18 cellular contexts compared by ENCODE assay signal in genomic region chr3:159825216-159825854, GRCh38. TPM values are rescaled to one million over a fixed set of nuclear protein-coding genes. Genes with fewer than 3 reads are reported as not detected.
DNase-seq lines count a peak whose midpoint lies in the region; ATAC-seq, FAIRE-seq and TF ChIP-seq lines count a peak whose summit lies in the region.
"Had no signal": no experiment of that assay in that cellular context is flagged by ENCODE, and none has a peak within 500 bp of the region (broad histone marks: within the 10 kb centered on the region; RNA-seq: fewer than 3 reads in every experiment).

No MANE protein-coding gene starts in this region.

- peak; percentile 21 for DNase-seq in NCI-H2171 treated with DMSO at 0.1 percent for 48 hours (lab: John Stamatoyannopoulos, UW)
- DNase-seq in NCI-H2171 (lab: John Stamatoyannopoulos, UW), result no peak
- DNase-seq in H1 (ENCODE audit: low read depth in 1 of 2, low spot score in 2 of 2), result no peak
- DNase-seq in trophoblast cell, result no peak
- no peak for DNase-seq in COR-L47 (lab: John Stamatoyannopoulos, UW)
- no peak for DNase-seq in gastrocnemius medialis
- DNase-seq in COLO829 (ENCODE audit: low spot score), result no peak
- DNase-seq: ACHN; activated CD4-positive, alpha-beta T cell treated with anti-CD3 and anti-CD28 coated beads, Interleukin-2, amount 50 U/mL, for 1 hour; Calu3; GOT3; head of caudate nucleus; NCI-H1436; stimulated activated CD4-positive, alpha-beta T cell treated with anti-CD3 and anti-CD28 coated beads, Interleukin-12 subunit alpha, Interleukin-12 subunit beta, amount 100 ng/mL, for 4 hours; upper lobe of left lung had no signal

- H2AK5ac ChIP-seq in H1 (ENCODE audit: low read depth, low read length) (no peak overlapping the region), trophoblast cell (ENCODE audit: low read length) (peak overlapping the region; percentile 91)

- TF ChIP-seq RAD21 in H1 (IDR thresholded peaks at IDR 0.05 in 1 of 2, conservative IDR thresholded peaks at IDR 0.05 in 1 of 2; ENCODE audit: low read depth in 2 of 2, low read length in 2 of 2), result peak in 1 of 2 experiments; percentile 21; a peak in 1 of 4 replicates

- no peaks in the 10 kb centered on the region for H3K79me1 ChIP-seq in H1 (ENCODE audit: low read depth, low read length)
- H3K79me1 ChIP-seq in trophoblast cell (ENCODE audit: low read length), result peaks cover 29% of the 10 kb centered on the region

- H3K27ac ChIP-seq in H1 (ENCODE audit: low read depth, low read length) (no peak overlapping the region), trophoblast cell (ENCODE audit: low read depth, low read length) (no peak overlapping the region), gastrocnemius medialis (peak overlapping the region in 2 of 4 donors; percentile 37 to 65)
- H3K27ac ChIP-seq: neutrophil, upper lobe of left lung had no signal

- H4K91ac ChIP-seq in H1 (replicated peaks; ENCODE audit: insufficient read length, low read length), result no peak overlapping the region
- peak overlapping the region; percentile 81 for H4K91ac ChIP-seq in trophoblast cell (ENCODE audit: low read depth, low read length)

- no peaks in the 10 kb centered on the region for H3K36me3 ChIP-seq in H1 (ENCODE audit: control insufficient read depth in 2 of 4, insufficient read depth in 4 of 4, low read length in 3 of 4)
- H3K36me3 ChIP-seq in trophoblast cell (ENCODE audit: control insufficient read depth in 1 of 2, insufficient read depth in 2 of 2, low read length in 2 of 2), result no peaks in the 10 kb centered on the region
- H3K36me3 ChIP-seq in gastrocnemius medialis, result no peaks in the 10 kb centered on the region
- H3K36me3 ChIP-seq: neutrophil, upper lobe of left lung had no signal

- TF ChIP-seq CTCF in H1 (IDR thresholded peaks at IDR 0.05; ENCODE audit: control extremely low read depth in 1 of 3, insufficient read depth in 1 of 3, low read depth in 1 of 3, low read length in 3 of 3), result peak in 2 of 3 experiments; percentile 1 to 33; a peak in 2 of 4 replicates
- no peak for TF ChIP-seq CTCF in gastrocnemius medialis (IDR thresholded peaks at IDR 0.05 in 4 of 5, conservative IDR thresholded peaks at IDR 0.05 in 1 of 5)

- no peaks in the 10 kb centered on the region for H4K20me1 ChIP-seq in H1 (replicated peaks in 1 of 2; ENCODE audit: control insufficient read depth in 1 of 2, insufficient read depth in 2 of 2, low read length in 2 of 2)

- intact Hi-C loops in gastrocnemius medialis (cut with DNase I; ENCODE audit: low total_unique reads), result loop anchor here (10.0 kb wide), 1 partner anchor 739 kb away; the partner anchor contains the start of gene KPNA4

- TF ChIP-seq POLR2A in H1 (IDR thresholded peaks at IDR 0.05; ENCODE audit: control extremely low read depth in 1 of 2, low read depth in 2 of 2, low read length in 2 of 2) (no peak), gastrocnemius medialis (IDR thresholded peaks at IDR 0.05) (no peak)

- H2AFZ ChIP-seq in H1 (ENCODE audit: low read length), result no peak overlapping the region
- H2AFZ ChIP-seq in trophoblast cell (ENCODE audit: insufficient read depth, low read length, poor library complexity), result no peak overlapping the region

- no peaks in the 10 kb centered on the region for H3K9me3 ChIP-seq in H1 (ENCODE audit: insufficient read depth in 2 of 2, low read depth in 1 of 2, low read length in 1 of 2)
- no peaks in the 10 kb centered on the region for H3K9me3 ChIP-seq in trophoblast cell (ENCODE audit: insufficient read depth, low read depth, low read length)
- no peaks in the 10 kb centered on the region for H3K9me3 ChIP-seq in gastrocnemius medialis
- H3K9me3 ChIP-seq: neutrophil, upper lobe of left lung had no signal

- H3K23me2 ChIP-seq in H1 (ENCODE audit: low read depth, low read length), result no peaks in the 10 kb centered on the region

- H3K18ac ChIP-seq in H1 (ENCODE audit: extremely low read depth, low read length) (no peak overlapping the region), trophoblast cell (ENCODE audit: low read length) (peak overlapping the region; percentile 44)

- no peak overlapping the region for H3K23ac ChIP-seq in H1 (ENCODE audit: insufficient read length)
- no peak overlapping the region for H3K23ac ChIP-seq in trophoblast cell (ENCODE audit: low read length)

- H3K14ac ChIP-seq in H1 (ENCODE audit: insufficient read length) (no peak overlapping the region), trophoblast cell (ENCODE audit: low read length) (peak overlapping the region; percentile 64)

- no peak for TF ChIP-seq EP300 in H1 (IDR thresholded peaks at IDR 0.05; ENCODE audit: borderline replicate concordance in 1 of 2, low read depth in 2 of 2, low read length in 2 of 2)

- H3K4me1 ChIP-seq in H1 (replicated peaks in 1 of 4; ENCODE audit: control insufficient read depth in 3 of 4, insufficient read depth in 4 of 4, low read length in 3 of 4) (no peaks in the 10 kb centered on the region), trophoblast cell (ENCODE audit: control insufficient read depth in 1 of 2, insufficient read depth in 2 of 2, low read length in 2 of 2) (peaks cover 15 to 22% of the 10 kb centered on the region in 2 experiments), gastrocnemius medialis (peaks cover 27 to 38% of the 10 kb centered on the region in 2 donors)

- no peak overlapping the region for H4K5ac ChIP-seq in H1 (ENCODE audit: insufficient read length, low read depth, low read length)

- 77% methylated on average over 5 of the region's 5 CpGs; no CpG with 5 or more reads in 1 of the 2 experiments for WGBS in H1 (ENCODE audit: extremely low coverage in 1 of 2, insufficient coverage in 1 of 2, insufficient read length in 1 of 2, insufficient replicate concordance in 2 of 2, low coverage in 1 of 2, low lambda C conversion rate in 2 of 2, missing lambda C conversion rate in 1 of 2), 2 experiments
- WGBS in trophoblast cell (ENCODE audit: extremely low coverage, insufficient coverage, insufficient read length), result no CpG with 5 or more reads among the region's 5 CpGs

- POLR2A ChIA-PET in H1 (lab: Charles Lee; ENCODE audit: partially characterized antibody), result no interaction called here

- H3K9ac ChIP-seq in H1 (replicated peaks in 1 of 4; ENCODE audit: extremely low read depth in 1 of 4, low read depth in 3 of 4, low read length in 3 of 4) (no peak overlapping the region; a peak in 1 of 7 replicates), trophoblast cell (ENCODE audit: low read length) (no peak overlapping the region)

- H2BK5ac ChIP-seq in H1 (ENCODE audit: low read depth, low read length) (no peak overlapping the region), trophoblast cell (ENCODE audit: low read depth, low read length, poor library complexity) (peak overlapping the region; percentile 29)

- H2BK120ac ChIP-seq in H1 (replicated peaks; ENCODE audit: low read depth, low read length) (no peak overlapping the region), trophoblast cell (ENCODE audit: insufficient read depth, low read length, poor library complexity) (peak overlapping the region; percentile 59)

- H2BK12ac ChIP-seq in H1 (ENCODE audit: low read depth, low read length), result no peak overlapping the region
- peak overlapping the region; percentile 46 for H2BK12ac ChIP-seq in trophoblast cell (ENCODE audit: low read length)

- ATAC-seq in HG03432 (IDR thresholded peaks at IDR 0.05; ENCODE audit: unreplicated experiment) (peak; percentile 55), gastrocnemius medialis (no peak)
- ATAC-seq: activated T-helper 17 cell treated with anti-CD3 and anti-CD28 coated beads, Interleukin-2, amount 50 U/mL, for 72 hours had no signal

- in situ Hi-C loops in gastrocnemius medialis (cut with MboI; ENCODE audit: low sequenced_read_pairs in 4 of 4), result loop anchor here (5.0 to 10.0 kb wide), 5 partner anchors 57 to 182 kb away; no protein-coding TSS in a partner anchor

- H3K4me2 ChIP-seq in H1 (ENCODE audit: insufficient read depth in 1 of 2, low read depth in 2 of 2, low read length in 2 of 2) (no peak overlapping the region), trophoblast cell (ENCODE audit: low read length) (no peak overlapping the region)

- H3K27me3 ChIP-seq in H1 (replicated peaks in 1 of 4; ENCODE audit: control insufficient read depth in 3 of 4, extremely low read depth in 1 of 4, insufficient read depth in 3 of 4, low read length in 3 of 4), result no peaks in the 10 kb centered on the region
- no peaks in the 10 kb centered on the region for H3K27me3 ChIP-seq in trophoblast cell (ENCODE audit: insufficient read depth, low read length)
- no peaks in the 10 kb centered on the region for H3K27me3 ChIP-seq in gastrocnemius medialis
- H3K27me3 ChIP-seq: neutrophil, upper lobe of left lung had no signal

- H3K4ac ChIP-seq in H1 (replicated peaks; ENCODE audit: insufficient read length, low read depth, low read length) (no peak overlapping the region), trophoblast cell (ENCODE audit: low read depth, low read length) (peak overlapping the region; percentile 70)

- H4K12ac ChIP-seq in trophoblast cell (ENCODE audit: low read depth, low read length), result no peak overlapping the region

- no peak overlapping the region for H3K56ac ChIP-seq in H1 (replicated peaks; ENCODE audit: insufficient read length, low read depth, low read length)

- H3K4me3 ChIP-seq in H1 (ENCODE audit: extremely low read depth in 1 of 4, insufficient read depth in 2 of 4, low read depth in 3 of 4, low read length in 4 of 4) (no peak overlapping the region), trophoblast cell (ENCODE audit: low read depth, low read length) (no peak overlapping the region), gastrocnemius medialis (no peak overlapping the region)
- H3K4me3 ChIP-seq: upper lobe of left lung had no signal

- H4K8ac ChIP-seq in H1 (ENCODE audit: extremely low read depth, insufficient read depth, low read length), result no peak overlapping the region
- peak overlapping the region; percentile 34 for H4K8ac ChIP-seq in trophoblast cell (ENCODE audit: low read depth, low read length)

- no peak overlapping the region for H2BK20ac ChIP-seq in H1 (ENCODE audit: low read length)

- CTCF ChIA-PET in H1 (lab: Charles Lee; ENCODE audit: partially characterized antibody), result interaction anchor here (0.7 to 11.3 kb wide), 9 partner anchors 8 to 373 kb away, joined by 3 to 109 read pairs (median 4); partner anchors contain the start of gene IL12A

- H3K79me2 ChIP-seq in H1 (ENCODE audit: control insufficient read depth in 1 of 2, insufficient read depth in 2 of 2, low read length in 2 of 2) (no peaks in the 10 kb centered on the region), trophoblast cell (ENCODE audit: control insufficient read depth, insufficient read depth, low read length, poor library complexity) (no peaks in the 10 kb centered on the region)

- FAIRE-seq in H1 (lab: Jason Lieb, UNC), result no peak

- no peak overlapping the region for H2BK15ac ChIP-seq in H1 (ENCODE audit: low read length)

RNA-seq across cellular contexts. Expression of gene SCHIP1, which starts 14.3 kb away (rescaled TPM):
- 5.3 and 5.9 TPM in 2 replicates for total RNA-seq in H1 (2021; fragmentation: NEBNext Ultra II Directional; extraction: Animal tissue kit (Norgen Biotek cat#: 25700))
- polyA plus RNA-seq in H1 (2011; rRNA removed), result 10.1 and 13.5 TPM in 2 replicates
- polyA plus RNA-seq in H1 (2011; cell fraction: cytosol; rRNA removed), result 11.4 TPM
- 13.7 TPM for polyA plus RNA-seq in H1 (2011; cell fraction: nucleus; rRNA removed)
- 13.8 to 16.6 TPM (median 15.5 TPM) in 4 replicates for polyA plus RNA-seq in H1 (2012, experiment 1 of 2)
- 1.2 TPM for polyA plus RNA-seq in H1 (2012, experiment 2 of 2)
- 7.2 TPM for polyA plus RNA-seq in H1 (2013, experiment 1 of 2)
- 7.1 TPM for polyA plus RNA-seq in H1 (2013, experiment 2 of 2)
- 12.2 and 15.7 TPM in 2 replicates for polyA minus RNA-seq in H1 (2011; rRNA and poly(A)+ RNA removed)
- polyA minus RNA-seq in H1 (2011; cell fraction: cytosol; rRNA and poly(A)+ RNA removed), result 7.5 TPM
- 26.4 TPM for polyA minus RNA-seq in H1 (2011; cell fraction: nucleus; rRNA and poly(A)+ RNA removed)
- 12.8 and 13.8 TPM in 2 replicates for polyA plus RNA-seq in trophoblast cell (2013)
- total RNA-seq in gastrocnemius medialis, result 100 to 1,000 TPM in 1 of 4 donors, 10 to 100 TPM in 3; 36.8 to 325 (median 85.6) TPM
- total RNA-seq: activated T-helper 17 cell treated with anti-CD3 and anti-CD28 coated beads, Interleukin-2, amount 50 U/mL, for 72 hours had no signal

Comparison
In these comparisons a context has a peak if more than half of its experiments do, and no peak if none do; other contexts are left out.
1. CTCF ChIP-seq: peak in H1 (2 of 3); none in gastrocnemius medialis (0 of 5).